8 cellular contexts compared by ENCODE assay signal in the genomic region with DNA sequence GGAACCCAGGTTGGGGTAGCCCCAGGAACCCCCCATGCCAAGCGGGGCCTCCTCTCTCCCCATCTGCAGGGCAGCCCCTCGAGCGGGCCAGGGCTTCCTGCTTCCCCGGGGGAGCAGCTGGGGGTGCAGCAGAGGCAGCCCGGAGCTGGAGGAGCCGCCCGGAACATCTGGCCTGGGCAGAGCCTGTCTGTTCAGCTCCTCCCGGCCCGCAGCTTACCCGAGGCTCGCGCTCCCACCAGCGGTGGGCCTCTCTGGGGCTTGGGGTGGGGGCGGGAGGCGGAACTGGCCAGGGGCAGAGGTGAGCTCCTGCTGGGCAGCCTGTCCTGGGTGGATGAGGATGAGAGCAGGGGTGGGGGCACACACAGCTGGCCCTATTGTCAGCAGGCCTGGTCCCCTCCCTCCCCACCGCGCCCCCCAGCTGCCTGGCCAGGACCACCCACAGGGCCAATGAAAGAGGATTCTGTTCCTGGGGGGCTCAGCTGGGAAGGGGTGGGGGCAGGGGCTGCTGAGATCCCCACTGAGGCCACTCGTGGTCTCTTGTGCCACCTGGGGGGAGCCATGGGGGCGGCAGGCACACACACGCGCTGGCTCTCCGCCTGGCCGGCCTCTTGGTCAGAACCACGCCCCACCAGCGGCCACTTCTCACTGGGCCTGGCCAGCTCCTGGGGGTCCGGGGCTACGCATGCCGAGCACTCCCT. TPM values are rescaled to one million over a fixed set of nuclear protein-coding genes. Genes with fewer than 3 reads are reported as not detected.
DNase-seq lines count a peak whose midpoint lies in the region; ATAC-seq and TF ChIP-seq lines count a peak whose summit lies in the region.
"Had no signal": no experiment of that assay in that cellular context is flagged by ENCODE, and none has a peak within 500 bp of the region (broad histone marks: within the 10 kb centered on the region; RNA-seq: fewer than 3 reads in every experiment).

No MANE protein-coding gene starts in this region.

- peaks cover 0 to 17% of the 10 kb centered on the region in 2 donors for H3K27me3 Mint-ChIP-seq in natural killer cell (ENCODE audit: low read depth in 2 of 2)

- POLR2A ChIA-PET in HEK293 (lab: Yijun Ruan, JAX) = interaction anchor here (0.8 to 4.1 kb wide), 5 partner anchors 10 to 120 kb away, joined by 3 to 13 read pairs (median 4); a partner anchor contains a TSS

- H3K4me3 Mint-ChIP-seq in natural killer cell = no peak overlapping the region
- H3K4me3 Mint-ChIP-seq: activated CD4-positive, alpha-beta memory T cell treated with anti-CD3 and anti-CD28 coated beads for 36 hours had no signal

- no peak overlapping the region for H3K27ac Mint-ChIP-seq in natural killer cell
- H3K27ac Mint-ChIP-seq: activated CD4-positive, alpha-beta memory T cell treated with anti-CD3 and anti-CD28 coated beads for 36 hours had no signal

- DNase-seq in SJCRH30 (peak; percentile 95 to 96), fibroblast of villous mesenchyme (ENCODE audit: low read depth) (peak; percentile 70), natural killer cell (no peak)
- DNase-seq in activated CD4-positive, alpha-beta T cell treated with anti-CD3 and anti-CD28 coated beads for 1 hour = no peak
- DNase-seq: activated CD4-positive, alpha-beta memory T cell treated with anti-CD3 and anti-CD28 coated beads for 36 hours had no signal

- H3K4me3 ChIP-seq in HEK293 (ENCODE audit: low read depth, low read length) = no peak overlapping the region
- peak overlapping the region; percentile 7 for H3K4me3 ChIP-seq in SJCRH30
- no peak overlapping the region for H3K4me3 ChIP-seq in fibroblast of villous mesenchyme (ENCODE audit: low read depth, low read length)

- no peaks in the 10 kb centered on the region for H3K27me3 ChIP-seq in SJCRH30

- H3K9me3 ChIP-seq in HEK293 (ENCODE audit: control insufficient read depth, insufficient read depth, low read depth, low read length) (no peaks in the 10 kb centered on the region), SJCRH30 (replicated peaks) (no peaks in the 10 kb centered on the region)

- no peaks in the 10 kb centered on the region for H3K4me1 Mint-ChIP-seq in natural killer cell

- no peaks in the 10 kb centered on the region; a peak in 1 of 3 replicates for H3K36me3 ChIP-seq in HEK293 (ENCODE audit: control insufficient read depth in 2 of 2, insufficient read depth in 1 of 2, low read length in 2 of 2)
- no peaks in the 10 kb centered on the region for H3K36me3 ChIP-seq in SJCRH30

- CTCF ChIA-PET in HEK293 (lab: Yijun Ruan, JAX) = interaction anchor here (0.7 to 3.9 kb wide), 5 partner anchors 10 to 319 kb away, joined by 3 to 21 read pairs (median 3); no protein-coding TSS in a partner anchor

- H3K27ac ChIP-seq in HEK293 (ENCODE audit: extremely low read depth, low read depth, low read length) (no peak overlapping the region), SJCRH30 (peak overlapping the region; percentile 1; the same call in 1 of the 2 replicates), temporal lobe (ENCODE audit: low read depth, low read length) (peak overlapping the region; percentile 27)

- no peaks in the 10 kb centered on the region for H3K36me3 Mint-ChIP-seq in natural killer cell
- H3K36me3 Mint-ChIP-seq: activated CD4-positive, alpha-beta memory T cell treated with anti-CD3 and anti-CD28 coated beads for 36 hours had no signal

- H3K9me3 Mint-ChIP-seq in natural killer cell = no peaks in the 10 kb centered on the region
- H3K9me3 Mint-ChIP-seq: activated CD4-positive, alpha-beta memory T cell treated with anti-CD3 and anti-CD28 coated beads for 36 hours had no signal

- ATAC-seq in natural killer cell (no peak), GM19351 (IDR thresholded peaks at IDR 0.05; ENCODE audit: unreplicated experiment) (no peak)

- H3K4me1 ChIP-seq in HEK293 (ENCODE audit: control insufficient read depth, insufficient read depth, low read length) (peaks cover 2% of the 10 kb centered on the region; the same call in 1 of the 2 replicates), SJCRH30 (peaks cover 59% of the 10 kb centered on the region)

- intact Hi-C loops in natural killer cell (cut with micrococcal nuclease) = no loop called here

- TF ChIP-seq CTCF in HEK293 (tag by site-specific recombination; IDR thresholded peaks at IDR 0.05) (peak; percentile 17; the same call in 1 of the 2 replicates), fibroblast of villous mesenchyme (IDR thresholded peaks at IDR 0.05; ENCODE audit: insufficient read depth, low read depth, low read length) (peak; percentile 22), natural killer cell (IDR thresholded peaks at IDR 0.05) (no peak)

TF ChIP-seq in HEK293, 187 proteins besides CTCF, POLR2A, EP300 and RAD21:
- no peak for TF ChIP-seq ZNF510 (tag by site-specific recombination; IDR thresholded peaks at IDR 0.05; ENCODE audit: insufficient replicate concordance)
- no peak for TF ChIP-seq ZNF394 (tag by site-specific recombination; IDR thresholded peaks at IDR 0.05; ENCODE audit: borderline replicate concordance)
- TF ChIP-seq KLF1 (tag by site-specific recombination; IDR thresholded peaks at IDR 0.05) = peak; percentile 15; the same call in 1 of the 2 replicates
- peak; percentile 75 for TF ChIP-seq ZIC2 (tag by site-specific recombination; IDR thresholded peaks at IDR 0.05)
- no peak for TF ChIP-seq ZNF610 (tag by site-specific recombination; IDR thresholded peaks at IDR 0.05; ENCODE audit: borderline replicate concordance)
- TF ChIP-seq TRIM28 (IDR thresholded peaks at IDR 0.05; ENCODE audit: borderline replicate concordance, low read length) = no peak
- no peak for TF ChIP-seq ZNF654 (tag by site-specific recombination; IDR thresholded peaks at IDR 0.05; ENCODE audit: low read depth)
- TF ChIP-seq GLIS1 (tag by site-specific recombination; IDR thresholded peaks at IDR 0.05) = peak; percentile 94
- no peak for TF ChIP-seq MYNN (tag by site-specific recombination; IDR thresholded peaks at IDR 0.05; ENCODE audit: borderline replicate concordance)
- no peak for TF ChIP-seq HOXC10 (CRISPR knock-in tag; IDR thresholded peaks at IDR 0.05)
- TF ChIP-seq, protein P1, sequence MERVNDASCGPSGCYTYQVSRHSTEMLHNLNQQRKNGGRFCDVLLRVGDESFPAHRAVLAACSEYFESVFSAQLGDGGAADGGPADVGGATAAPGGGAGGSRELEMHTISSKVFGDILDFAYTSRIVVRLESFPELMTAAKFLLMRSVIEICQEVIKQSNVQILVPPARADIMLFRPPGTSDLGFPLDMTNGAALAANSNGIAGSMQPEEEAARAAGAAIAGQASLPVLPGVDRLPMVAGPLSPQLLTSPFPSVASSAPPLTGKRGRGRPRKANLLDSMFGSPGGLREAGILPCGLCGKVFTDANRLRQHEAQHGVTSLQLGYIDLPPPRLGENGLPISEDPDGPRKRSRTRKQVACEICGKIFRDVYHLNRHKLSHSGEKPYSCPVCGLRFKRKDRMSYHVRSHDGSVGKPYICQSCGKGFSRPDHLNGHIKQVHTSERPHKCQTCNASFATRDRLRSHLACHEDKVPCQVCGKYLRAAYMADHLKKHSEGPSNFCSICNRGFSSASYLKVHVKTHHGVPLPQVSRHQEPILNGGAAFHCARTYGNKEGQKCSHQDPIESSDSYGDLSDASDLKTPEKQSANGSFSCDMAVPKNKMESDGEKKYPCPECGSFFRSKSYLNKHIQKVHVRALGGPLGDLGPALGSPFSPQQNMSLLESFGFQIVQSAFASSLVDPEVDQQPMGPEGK (tag by site-specific recombination; IDR thresholded peaks at IDR 0.05) = peak; percentile 35; the same call in 1 of the 2 replicates
- peak; percentile 45; the same call in 1 of the 2 replicates for TF ChIP-seq GLIS2 (tag by site-specific recombination; IDR thresholded peaks at IDR 0.05)
- TF ChIP-seq OVOL3 (tag by site-specific recombination; IDR thresholded peaks at IDR 0.05) = no peak
- TF ChIP-seq ZSCAN16 (tag by site-specific recombination; IDR thresholded peaks at IDR 0.05) = no peak
- TF ChIP-seq, protein P2, sequence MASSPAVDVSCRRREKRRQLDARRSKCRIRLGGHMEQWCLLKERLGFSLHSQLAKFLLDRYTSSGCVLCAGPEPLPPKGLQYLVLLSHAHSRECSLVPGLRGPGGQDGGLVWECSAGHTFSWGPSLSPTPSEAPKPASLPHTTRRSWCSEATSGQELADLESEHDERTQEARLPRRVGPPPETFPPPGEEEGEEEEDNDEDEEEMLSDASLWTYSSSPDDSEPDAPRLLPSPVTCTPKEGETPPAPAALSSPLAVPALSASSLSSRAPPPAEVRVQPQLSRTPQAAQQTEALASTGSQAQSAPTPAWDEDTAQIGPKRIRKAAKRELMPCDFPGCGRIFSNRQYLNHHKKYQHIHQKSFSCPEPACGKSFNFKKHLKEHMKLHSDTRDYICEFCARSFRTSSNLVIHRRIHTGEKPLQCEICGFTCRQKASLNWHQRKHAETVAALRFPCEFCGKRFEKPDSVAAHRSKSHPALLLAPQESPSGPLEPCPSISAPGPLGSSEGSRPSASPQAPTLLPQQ (tag by site-specific recombination; IDR thresholded peaks at IDR 0.05) = no peak
- TF ChIP-seq ZNF366 (tag by site-specific recombination; conservative IDR thresholded peaks at IDR 0.05) = no peak
TF ChIP-seq in HEK293: peak in this region for 5.

RNA-seq across cellular contexts. Expression of a gene that starts 34.7 kb away (rescaled TPM):
- 17.4 and 20.0 TPM in 2 replicates for total RNA-seq in SJCRH30 (2014; rRNA removed; shearing (Covaris generic))
- total RNA-seq in fibroblast of villous mesenchyme (6.5 and 8.4 TPM in 2 replicates), temporal lobe (16.7 TPM), natural killer cell (10 to 100 TPM in 1 of 3 donors, 1 to 10 TPM in 2; 2.9 to 17.3 (median 5.7) TPM)

Comparison
In these comparisons a context has a peak if more than half of its experiments do, and no peak if none do; other contexts are left out.
1. DNase-seq: peak in SJCRH30 (2 of 2) and fibroblast of villous mesenchyme (single experiment); none in natural killer cell (single experiment) and activated CD4-positive, alpha-beta T cell treated with anti-CD3 and anti-CD28 coated beads for 1 hour (single experiment).